ENCODE assay signal across 1 cellular context in genomic region chr22:21688706-21689381, GRCh38.
TF ChIP-seq lines count a peak whose summit lies in the region.

No MANE protein-coding gene starts in this region.

TF ChIP-seq in K562, 482 proteins besides CTCF, POLR2A, EP300 and RAD21 (continued from another document and continues in another):
- TF ChIP-seq MLLT1 (IDR thresholded peaks at IDR 0.05) (no peak), BRCA1 (IDR thresholded peaks at IDR 0.05) (no peak), BRCA1 (CRISPR knock-in tag; IDR thresholded peaks at IDR 0.05) (0 out of 2 replicates have a peak, but pooled peaks have one; percentile 40), PHF8 (IDR thresholded peaks at IDR 0.05; ENCODE audit: borderline replicate concordance, low read length) (0 out of 2 replicates have a peak, but pooled peaks have one; percentile 5), HOMEZ (CRISPR knock-in tag; IDR thresholded peaks at IDR 0.05) (0 out of 2 replicates have a peak, but pooled peaks have one; percentile 33), XRCC4 (IDR thresholded peaks at IDR 0.05; ENCODE audit: extremely low read depth, insufficient read depth, insufficient read length) (no peak), EGR1 (conservative IDR thresholded peaks at IDR 0.05) (no peak), MLX (CRISPR knock-in tag; conservative IDR thresholded peaks at IDR 0.05) (0 out of 4 replicates have a peak, but pooled peaks of 1 of the 2 experiments have one; percentile 32), ZNF77 (CRISPR knock-in tag; IDR thresholded peaks at IDR 0.05) (no peak), POLR3G (IDR thresholded peaks at IDR 0.05; ENCODE audit: extremely low read depth, insufficient read length, insufficient replicate concordance) (no peak), ARID4B (CRISPR knock-in tag; IDR thresholded peaks at IDR 0.05) (no peak), MAX (CRISPR knock-in tag; IDR thresholded peaks at IDR 0.05) (0 out of 2 replicates have a peak, but pooled peaks have one; percentile 29), ZC3H4 (CRISPR knock-in tag; IDR thresholded peaks at IDR 0.05; ENCODE audit: borderline replicate concordance) (no peak), SRSF7 (optimal IDR thresholded peaks at IDR 0.05; ENCODE audit: low read depth, low read length) (no peak), MECOM (CRISPR knock-in tag; IDR thresholded peaks at IDR 0.05) (no peak), ZNF764 (CRISPR knock-in tag; IDR thresholded peaks at IDR 0.05; ENCODE audit: low read depth) (no peak), HMGN3 (IDR thresholded peaks at IDR 0.05; ENCODE audit: borderline replicate concordance, extremely low read depth, insufficient read length, low read depth, low read length) (peak; percentile 42), ZZZ3 (IDR thresholded peaks at IDR 0.05) (no peak), IRF9 (tag; IDR thresholded peaks at IDR 0.05) (no peak), MEIS2 (IDR thresholded peaks at IDR 0.05; ENCODE audit: partially characterized antibody) (no peak), NFIX (CRISPR knock-in tag; IDR thresholded peaks at IDR 0.05; ENCODE audit: low read depth) (no peak; the same call in 1 of the 2 replicates), CBX1 (IDR thresholded peaks at IDR 0.05; ENCODE audit: low read depth) (no peak), HDAC1 (IDR thresholded peaks at IDR 0.05) (no peak), ZNF165 (CRISPR knock-in tag; IDR thresholded peaks at IDR 0.05; ENCODE audit: borderline replicate concordance) (no peak), HES1 (IDR thresholded peaks at IDR 0.05; ENCODE audit: low read depth) (no peak), HDAC6 (IDR thresholded peaks at IDR 0.05; ENCODE audit: low read depth, low read length) (no peak), TSHZ1 (CRISPR knock-in tag; IDR thresholded peaks at IDR 0.05) (no peak), L3MBTL2 (IDR thresholded peaks at IDR 0.05) (no peak), ARNT (IDR thresholded peaks at IDR 0.05) (no peak), SREBF2 (CRISPR knock-in tag; IDR thresholded peaks at IDR 0.05) (no peak), NFIC (IDR thresholded peaks at IDR 0.05) (no peak), POLR2AphosphoS5 (IDR thresholded peaks at IDR 0.05; ENCODE audit: control insufficient read depth, insufficient read depth, low read depth, low read length) (no peak), ZBTB8A (IDR thresholded peaks at IDR 0.05; ENCODE audit: partially characterized antibody) (no peak), MYBL2 (IDR thresholded peaks at IDR 0.05; ENCODE audit: low read depth) (no peak), MYBL2 (CRISPR knock-in tag; IDR thresholded peaks at IDR 0.05; ENCODE audit: borderline replicate concordance) (0 out of 2 replicates have a peak, but pooled peaks have one; percentile 16), ZNF766 (CRISPR knock-in tag; conservative IDR thresholded peaks at IDR 0.05) (no peak), EZH2 (IDR thresholded peaks at IDR 0.05; ENCODE audit: borderline replicate concordance, low read depth, low read length) (no peak), TFAM (CRISPR knock-in tag; conservative IDR thresholded peaks at IDR 0.05) (no peak), FOXO4 (CRISPR knock-in tag; IDR thresholded peaks at IDR 0.05) (0 out of 2 replicates have a peak, but pooled peaks have one; percentile 3), HNRNPH1 (optimal IDR thresholded peaks at IDR 0.05; ENCODE audit: low read depth, low read length) (no peak), PCBP2 (IDR thresholded peaks at IDR 0.05; ENCODE audit: low read depth, low read length, poor library complexity, severe bottlenecking) (no peak), DIDO1 (tag; IDR thresholded peaks at IDR 0.05; ENCODE audit: low read depth) (no peak), SMARCC2 (IDR thresholded peaks at IDR 0.05; ENCODE audit: low read depth) (no peak), ZNF282 (CRISPR knock-in tag; IDR thresholded peaks at IDR 0.05) (no peak; the same call in 1 of the 2 replicates), BRF2 (IDR thresholded peaks at IDR 0.05; ENCODE audit: borderline replicate concordance, insufficient read depth, insufficient read length) (no peak), ZNF217 (CRISPR knock-in tag; IDR thresholded peaks at IDR 0.05) (no peak), KAT2B (IDR thresholded peaks at IDR 0.05; ENCODE audit: low read depth, low read length) (no peak)
